ENCODE assay signal across 8 cellular contexts in genomic region chr2:174771631-174772491, GRCh38. TPM values are rescaled to one million over a fixed set of nuclear protein-coding genes. Genes with fewer than 3 reads are reported as not detected.
DNase-seq lines count a peak whose midpoint lies in the region; ATAC-seq and TF ChIP-seq lines count a peak whose summit lies in the region.

No MANE protein-coding gene starts in this region.

- DNase-seq in AG08396 (ENCODE audit: low spot score) (peak; percentile 81), GM13976 (ENCODE audit: low spot score) (peak; percentile 72), NCI-H748 (lab: John Stamatoyannopoulos, UW; ENCODE audit: unreplicated experiment) (peak; percentile 75), germinal center (ENCODE audit: low spot score) (peak; percentile 30), occipital lobe (lab: John Stamatoyannopoulos, UW) (peak; percentile 73), GDM1 (lab: John Stamatoyannopoulos, UW) (no peak)
- DNase-seq in activated naive CD4-positive, alpha-beta T cell treated with anti-CD3 and anti-CD28 coated beads, Interleukin-2, amount 10 ng/mL, durations not matched to agents 7 days and 5 days = peak; percentile 65

- H3K27ac Mint-ChIP-seq in activated naive CD4-positive, alpha-beta T cell treated with anti-CD3 and anti-CD28 coated beads, Interleukin-2, amount 10 ng/mL, durations not matched to agents 7 days and 5 days = no peak overlapping the region

- peak; percentile 87 for ATAC-seq in HG03354 (IDR thresholded peaks at IDR 0.05; ENCODE audit: poor library complexity, severe bottlenecking, unreplicated experiment)

- H3K36me3 Mint-ChIP-seq in activated naive CD4-positive, alpha-beta T cell treated with anti-CD3 and anti-CD28 coated beads, Interleukin-2, amount 10 ng/mL, durations not matched to agents 7 days and 5 days = no peaks in the 10 kb centered on the region

- no peaks in the 10 kb centered on the region for H3K9me3 Mint-ChIP-seq in activated naive CD4-positive, alpha-beta T cell treated with anti-CD3 and anti-CD28 coated beads, Interleukin-2, amount 10 ng/mL, durations not matched to agents 7 days and 5 days

- H3K27me3 Mint-ChIP-seq in activated naive CD4-positive, alpha-beta T cell treated with anti-CD3 and anti-CD28 coated beads, Interleukin-2, amount 10 ng/mL, durations not matched to agents 7 days and 5 days = peaks cover 41% of the 10 kb centered on the region

- H3K4me3 Mint-ChIP-seq in activated naive CD4-positive, alpha-beta T cell treated with anti-CD3 and anti-CD28 coated beads, Interleukin-2, amount 10 ng/mL, durations not matched to agents 7 days and 5 days = no peak overlapping the region

- in situ Hi-C loops in GM13976 (cut with MboI; ENCODE audit: low sequenced_read_pairs, unreplicated experiment) = loop anchor here (25.0 kb wide), 1 partner anchor 215 kb away; no protein-coding TSS in a partner anchor

- TF ChIP-seq CTCF in GM13976 (IDR thresholded peaks at IDR 0.05; ENCODE audit: borderline replicate concordance, control extremely low read depth, extremely low read depth, insufficient read depth, missing control alignments) = peak; percentile 72

- CTCF ChIA-PET in activated naive CD4-positive, alpha-beta T cell treated with anti-CD3 and anti-CD28 coated beads, Interleukin-2, amount 10 ng/mL, durations not matched to agents 7 days and 5 days (lab: Charles Lee) = interaction anchor here (0.7 to 4.6 kb wide), 25 partner anchors 10 to 334 kb away, joined by 3 to 56 read pairs (median 4); partner anchors contain the start of gene CHN1

- peaks cover 25% of the 10 kb centered on the region for H3K4me1 Mint-ChIP-seq in activated naive CD4-positive, alpha-beta T cell treated with anti-CD3 and anti-CD28 coated beads, Interleukin-2, amount 10 ng/mL, durations not matched to agents 7 days and 5 days

RNA-seq across cellular contexts. Expression of gene CHRNA1, which starts 7.6 kb away (rescaled TPM):
- not detected for total RNA-seq in occipital lobe
